In the genomic region with DNA sequence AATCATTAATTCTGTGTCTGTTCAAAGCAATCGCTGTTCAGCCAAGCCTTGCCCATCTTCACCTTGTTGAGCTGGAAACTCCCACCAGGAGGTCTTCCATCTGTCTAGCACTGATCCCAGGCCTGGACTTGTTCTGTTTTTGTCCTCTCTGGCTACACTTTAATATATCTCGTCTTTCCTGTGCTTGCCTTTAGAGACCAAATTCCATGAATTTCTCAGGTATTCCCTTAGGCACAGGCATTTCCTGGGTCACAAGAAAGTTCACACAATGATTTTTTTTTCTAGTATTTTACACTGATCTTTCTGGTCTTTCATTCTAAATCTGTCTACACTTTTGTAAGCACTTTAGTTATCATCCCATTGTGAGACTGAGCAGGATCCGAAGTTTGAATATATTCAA, we compare ENCODE assay signal across 14 cellular contexts.
"Had no signal": no experiment of that assay in that cellular context is flagged by ENCODE, and none has a peak within 500 bp of the region (broad histone marks: within the 10 kb centered on the region; RNA-seq: fewer than 3 reads in every experiment).

No MANE protein-coding gene starts in this region.

- H3K9me3 ChIP-seq: gastroesophageal sphincter, thyroid gland, uterus had no signal

- H3K36me3 ChIP-seq: gastroesophageal sphincter, thyroid gland, uterus had no signal

- DNase-seq: activated CD4-positive, alpha-beta T cell treated with anti-CD3 and anti-CD28 coated beads for 4 hours; activated CD8-positive, alpha-beta T cell treated with anti-CD3 and anti-CD28 coated beads, Interleukin-2, amount 10 ng/mL, durations not matched to agents 7 days and 5 days; activated effector memory CD4-positive, alpha-beta T cell treated with Interleukin-2 at 50 U/mL for 16 hours; anterior cingulate cortex; naive thymus-derived CD4-positive, alpha-beta T cell; posterior cingulate gyrus; stimulated activated CD4-positive, alpha-beta T cell treated with anti-CD3 and anti-CD28 coated beads, Interleukin-15, amount 100 ng/mL, for 24 hours; stimulated activated CD4-positive, alpha-beta T cell treated with anti-CD3 and anti-CD28 coated beads, Interleukin-4, amount 100 ng/mL, for 24 hours; T1000; thyroid gland; uterus had no signal

- H3K4me1 ChIP-seq: gastroesophageal sphincter, thyroid gland, uterus had no signal

- H3K27ac ChIP-seq: gastroesophageal sphincter, thyroid gland, uterus, VCaP had no signal

- H3K4me3 Mint-ChIP-seq: activated CD8-positive, alpha-beta T cell treated with anti-CD3 and anti-CD28 coated beads, Interleukin-2, amount 10 ng/mL, durations not matched to agents 7 days and 5 days; activated naive CD8-positive, alpha-beta T cell had no signal

- H3K4me3 ChIP-seq: gastroesophageal sphincter, thyroid gland, uterus had no signal

- H3K27me3 Mint-ChIP-seq: activated naive CD8-positive, alpha-beta T cell; naive thymus-derived CD4-positive, alpha-beta T cell had no signal

- ATAC-seq: activated CD8-positive, alpha-beta T cell treated with anti-CD3 and anti-CD28 coated beads, Interleukin-2, amount 10 ng/mL, durations not matched to agents 7 days and 5 days; gastroesophageal sphincter; naive thymus-derived CD4-positive, alpha-beta T cell had no signal

- H3K27me3 ChIP-seq: gastroesophageal sphincter, thyroid gland, uterus had no signal
